17 cellular contexts compared by ENCODE assay signal in the genomic region with DNA sequence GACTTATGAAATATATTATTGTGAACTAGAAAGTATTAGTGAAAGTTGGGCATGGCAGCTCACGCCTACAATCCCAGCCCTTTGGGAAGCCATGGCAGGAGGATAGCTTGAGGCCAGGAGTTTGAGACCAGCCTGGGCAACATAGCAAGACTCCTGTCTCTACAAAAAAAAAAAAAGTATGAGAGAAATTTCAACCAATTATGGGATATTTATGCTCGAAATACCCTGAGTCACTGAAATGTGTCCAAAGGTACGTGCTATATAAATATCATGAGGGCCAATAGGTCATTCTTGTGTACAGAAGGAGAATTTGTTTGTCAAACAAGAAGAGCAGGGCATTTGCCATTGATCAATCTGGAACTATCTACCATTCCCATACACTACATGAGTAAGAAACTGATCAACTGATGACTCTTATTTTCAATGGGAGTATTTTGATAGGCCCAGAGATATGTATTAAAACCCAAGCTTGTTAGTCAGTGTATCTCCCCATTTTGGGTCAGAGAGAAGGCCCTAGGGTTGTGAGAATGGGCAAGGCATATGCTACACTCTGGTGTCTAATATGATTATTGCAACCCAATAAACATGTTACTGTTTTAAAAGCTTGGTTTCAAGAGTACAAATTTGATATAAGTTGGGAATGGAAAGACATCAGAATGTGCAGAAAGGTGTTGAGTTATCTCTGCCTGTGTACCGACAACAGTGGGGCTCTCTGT. TPM values are rescaled to one million over a fixed set of nuclear protein-coding genes. Genes with fewer than 3 reads are reported as not detected.
DNase-seq lines count a peak whose midpoint lies in the region; TF ChIP-seq lines count a peak whose summit lies in the region.
"Had no signal": no experiment of that assay in that cellular context is flagged by ENCODE, and none has a peak within 500 bp of the region (broad histone marks: within the 10 kb centered on the region; RNA-seq: fewer than 3 reads in every experiment).

No MANE protein-coding gene starts in this region.

- H3K9me3 ChIP-seq in neural progenitor cell (ENCODE audit: low read depth), result no peaks in the 10 kb centered on the region

- H3K36me3 Mint-ChIP-seq in chondrocyte (ENCODE audit: low read depth), result no peaks in the 10 kb centered on the region
- H3K36me3 Mint-ChIP-seq in neural progenitor cell, result no peaks in the 10 kb centered on the region
- H3K36me3 Mint-ChIP-seq: activated naive CD8-positive, alpha-beta T cell treated with anti-CD3 and anti-CD28 coated beads, Interleukin-2, amount 10 ng/mL, durations not matched to agents 7 days and 5 days; CD4-positive, alpha-beta memory T cell; naive thymus-derived CD8-positive, alpha-beta T cell had no signal

- H3K4me3 Mint-ChIP-seq in chondrocyte (ENCODE audit: unreplicated experiment), result no peak overlapping the region
- H3K4me3 Mint-ChIP-seq in neural progenitor cell, result no peak overlapping the region
- H3K4me3 Mint-ChIP-seq: activated CD4-positive, alpha-beta T cell treated with anti-CD3 and anti-CD28 coated beads, Interleukin-2, amount 10 ng/mL, durations not matched to agents 24 days and 14 days; activated naive CD8-positive, alpha-beta T cell treated with anti-CD3 and anti-CD28 coated beads, Interleukin-2, amount 10 ng/mL, durations not matched to agents 7 days and 5 days; CD4-positive, alpha-beta memory T cell; naive thymus-derived CD8-positive, alpha-beta T cell had no signal

- H3K4me1 Mint-ChIP-seq in chondrocyte (ENCODE audit: low read depth) (no peaks in the 10 kb centered on the region), neural progenitor cell (no peaks in the 10 kb centered on the region)
- H3K4me1 Mint-ChIP-seq: activated CD4-positive, alpha-beta T cell treated with anti-CD3 and anti-CD28 coated beads, Interleukin-2, amount 10 ng/mL, durations not matched to agents 24 days and 14 days; activated naive CD8-positive, alpha-beta T cell treated with anti-CD3 and anti-CD28 coated beads, Interleukin-2, amount 10 ng/mL, durations not matched to agents 7 days and 5 days; CD4-positive, alpha-beta memory T cell; naive thymus-derived CD8-positive, alpha-beta T cell had no signal

- peak overlapping the region; percentile 57 for H2AFZ ChIP-seq in neural progenitor cell (replicated peaks)
- H2AFZ ChIP-seq: hepatocyte had no signal

- DNase-seq in EH (ENCODE audit: low read depth) (peak; percentile 12), KBM-7 (peak; percentile 14), chondrocyte (ENCODE audit: low spot score) (no peak), neural progenitor cell (ENCODE audit: low spot score) (no peak), RPMI8226 (no peak), SKM-1 treated with dmso at 0.1 percent for 144 hours (lab: John Stamatoyannopoulos, UW; ENCODE audit: unreplicated experiment) (no peak), mucosa of gallbladder (ENCODE audit: low spot score) (no peak)
- DNase-seq: activated CD4-positive, alpha-beta T cell treated with anti-CD3 and anti-CD28 coated beads, Interleukin-2, amount 10 ng/mL, durations not matched to agents 24 days and 14 days; activated naive CD8-positive, alpha-beta T cell treated with anti-CD3 and anti-CD28 coated beads, Interleukin-2, amount 10 ng/mL, durations not matched to agents 7 days and 5 days; CD4-positive, alpha-beta memory T cell; GOT3; left colon; naive thymus-derived CD8-positive, alpha-beta T cell; NCI-H1694 treated with DMSO at 0.1 percent for 48 hours; T-helper 9 cell had no signal

- H3K9ac ChIP-seq in neural progenitor cell, result no peak overlapping the region

- H3K27me3 Mint-ChIP-seq in chondrocyte (ENCODE audit: low read depth) (peaks cover 2% of the 10 kb centered on the region), neural progenitor cell (ENCODE audit: insufficient read depth, low read depth) (no peaks in the 10 kb centered on the region)

- H3K9me3 Mint-ChIP-seq in chondrocyte (ENCODE audit: low read depth), result no peaks in the 10 kb centered on the region
- H3K9me3 Mint-ChIP-seq in neural progenitor cell, result no peaks in the 10 kb centered on the region
- H3K9me3 Mint-ChIP-seq: activated CD4-positive, alpha-beta T cell treated with anti-CD3 and anti-CD28 coated beads, Interleukin-2, amount 10 ng/mL, durations not matched to agents 24 days and 14 days; activated naive CD8-positive, alpha-beta T cell treated with anti-CD3 and anti-CD28 coated beads, Interleukin-2, amount 10 ng/mL, durations not matched to agents 7 days and 5 days; CD4-positive, alpha-beta memory T cell had no signal

- H3F3A ChIP-seq in neural progenitor cell (ENCODE audit: low read depth), result no peaks in the 10 kb centered on the region

- H3K27ac ChIP-seq in neural progenitor cell, result no peak overlapping the region
- H3K27ac ChIP-seq: epithelial cell of prostate, hepatocyte had no signal

- no peaks in the 10 kb centered on the region for H3K4me1 ChIP-seq in neural progenitor cell

- H3K36me3 ChIP-seq in neural progenitor cell, result no peaks in the 10 kb centered on the region

- H3K27ac Mint-ChIP-seq in chondrocyte (ENCODE audit: unreplicated experiment), result no peak overlapping the region
- H3K27ac Mint-ChIP-seq in neural progenitor cell, result no peak overlapping the region
- H3K27ac Mint-ChIP-seq: activated CD4-positive, alpha-beta T cell treated with anti-CD3 and anti-CD28 coated beads, Interleukin-2, amount 10 ng/mL, durations not matched to agents 24 days and 14 days; activated naive CD8-positive, alpha-beta T cell treated with anti-CD3 and anti-CD28 coated beads, Interleukin-2, amount 10 ng/mL, durations not matched to agents 7 days and 5 days; CD4-positive, alpha-beta memory T cell had no signal

- no peaks in the 10 kb centered on the region for H4K20me1 ChIP-seq in neural progenitor cell (ENCODE audit: low read depth)

- H3K4me3 ChIP-seq in neural progenitor cell, result no peak overlapping the region
- H3K4me3 ChIP-seq: hepatocyte had no signal

- peak; percentile 45 for TF ChIP-seq CTCF in chondrocyte (IDR thresholded peaks at IDR 0.05)
- no peak for TF ChIP-seq CTCF in neural progenitor cell (IDR thresholded peaks at IDR 0.05)

- no peak overlapping the region for H3K4me2 ChIP-seq in neural progenitor cell
- H3K4me2 ChIP-seq: hepatocyte had no signal

- in situ Hi-C loops in KBM-7 (cut with MboI; ENCODE audit: low pct_unique_long_range_greater_than_20kb, low sequenced_read_pairs), result no loop called here

- no peaks in the 10 kb centered on the region for H3K27me3 ChIP-seq in neural progenitor cell
- H3K27me3 ChIP-seq: hepatocyte had no signal

- no peaks in the 10 kb centered on the region for H3K79me2 ChIP-seq in neural progenitor cell (ENCODE audit: low read depth)
- H3K79me2 ChIP-seq: hepatocyte had no signal

RNA-seq across cellular contexts. Expression of a gene that starts 21.7 kb away (rescaled TPM):
- total RNA-seq in chondrocyte (14.3 to 19.1 TPM (median 15.8 TPM) in 3 replicates), neural progenitor cell (ENCODE audit: low replicate concordance) (30.8 and 41.6 TPM in 2 replicates), mucosa of gallbladder (6.0 TPM)

Comparison
In these comparisons a context has a peak if more than half of its experiments do, and no peak if none do; other contexts are left out.
1. DNase-seq: peak in EH (single experiment) and KBM-7 (single experiment); none in chondrocyte (single experiment), neural progenitor cell (single experiment), RPMI8226 (single experiment), SKM-1 treated with dmso at 0.1 percent for 144 hours (single experiment) and mucosa of gallbladder (single experiment).